Comparison of ENCODE assay signal across 1 cellular context in the genomic region with DNA sequence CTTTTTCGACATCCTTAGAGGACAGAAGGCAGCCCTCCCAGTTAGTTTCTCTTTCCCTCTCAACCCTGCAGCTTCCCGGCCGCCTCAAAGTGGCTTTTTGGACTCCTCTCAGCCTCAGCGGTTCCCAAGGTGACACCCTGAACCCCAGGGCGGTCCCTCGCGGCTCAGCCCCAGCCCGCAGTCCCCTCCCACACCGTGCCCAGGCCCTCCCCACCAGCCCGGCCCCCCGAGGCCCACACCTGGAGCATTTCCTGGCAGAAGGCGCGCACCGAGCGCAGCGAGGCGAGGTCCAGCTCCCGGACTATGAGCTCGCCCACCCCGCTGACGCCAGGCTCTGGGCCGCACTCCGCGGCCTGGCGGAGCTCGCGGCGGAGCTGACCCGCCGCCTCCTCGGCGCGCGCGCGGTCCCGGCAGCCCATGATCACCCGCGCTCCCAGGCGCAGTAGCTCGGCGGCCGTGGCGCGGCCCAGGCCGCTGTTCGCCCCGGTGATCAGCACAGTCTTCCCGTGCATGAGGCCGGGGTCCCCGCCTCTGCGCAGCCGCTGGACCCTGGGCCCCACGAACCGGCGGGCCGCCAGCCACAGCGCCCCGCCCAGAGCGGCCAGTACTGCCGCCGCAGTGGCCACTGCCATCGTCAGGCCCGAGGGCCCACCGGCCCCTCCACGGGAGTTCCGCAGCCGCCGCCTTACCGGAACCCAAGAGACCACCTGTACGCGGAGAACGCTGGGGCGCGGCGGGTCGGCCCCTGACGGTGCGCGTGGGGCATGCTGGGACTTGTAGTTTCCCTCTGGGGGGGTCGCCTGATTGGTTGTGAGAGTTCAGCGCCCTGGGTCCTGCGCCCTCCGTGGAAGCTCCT.
A peak's percentile ranks its signal among the peaks of the same experiment; 100 is the strongest.
TF ChIP-seq lines count a peak whose summit lies in the region.

A gene with protein sequence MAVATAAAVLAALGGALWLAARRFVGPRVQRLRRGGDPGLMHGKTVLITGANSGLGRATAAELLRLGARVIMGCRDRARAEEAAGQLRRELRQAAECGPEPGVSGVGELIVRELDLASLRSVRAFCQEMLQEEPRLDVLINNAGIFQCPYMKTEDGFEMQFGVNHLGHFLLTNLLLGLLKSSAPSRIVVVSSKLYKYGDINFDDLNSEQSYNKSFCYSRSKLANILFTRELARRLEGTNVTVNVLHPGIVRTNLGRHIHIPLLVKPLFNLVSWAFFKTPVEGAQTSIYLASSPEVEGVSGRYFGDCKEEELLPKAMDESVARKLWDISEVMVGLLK (minus strand): TSS at position 713 of the 856 bp plus-strand sequence. CDS start 81 bp downstream, at position 632.

TF ChIP-seq in H1, 55 proteins besides CTCF, POLR2A, EP300 and RAD21 (continued from another document):
- TF ChIP-seq SIN3A (conservative IDR thresholded peaks at IDR 0.05 in 1 of 2, IDR thresholded peaks at IDR 0.05 in 1 of 2; ENCODE audit: low read depth in 1 of 2, low read length in 2 of 2) = peak in 1 of 2 experiments; percentile 82; a peak in 3 of 4 replicates
- TF ChIP-seq GTF2F1 (IDR thresholded peaks at IDR 0.05; ENCODE audit: borderline replicate concordance, low read depth, low read length) = no peak
- peak; percentile 93 for TF ChIP-seq KDM4A (IDR thresholded peaks at IDR 0.05; ENCODE audit: low read depth, low read length, severe bottlenecking)
- no peak; the same call in 1 of the 2 replicates for TF ChIP-seq POLR2AphosphoS5 (IDR thresholded peaks at IDR 0.05; ENCODE audit: low read depth, low read length)
- no peak for TF ChIP-seq ZNF274 (IDR thresholded peaks at IDR 0.05; ENCODE audit: borderline replicate concordance, extremely low read depth, low read length)
- TF ChIP-seq TAF7 (optimal IDR thresholded peaks at IDR 0.05; ENCODE audit: borderline replicate concordance, low read depth, low read length) = peak; percentile 24
- TF ChIP-seq SP1 (IDR thresholded peaks at IDR 0.05; ENCODE audit: low read depth, low read length) = peak; percentile 75; the same call in 1 of the 2 replicates
- TF ChIP-seq GABPA (IDR thresholded peaks at IDR 0.05; ENCODE audit: borderline replicate concordance, insufficient read depth, low read length) = no peak
- TF ChIP-seq, protein P1, sequence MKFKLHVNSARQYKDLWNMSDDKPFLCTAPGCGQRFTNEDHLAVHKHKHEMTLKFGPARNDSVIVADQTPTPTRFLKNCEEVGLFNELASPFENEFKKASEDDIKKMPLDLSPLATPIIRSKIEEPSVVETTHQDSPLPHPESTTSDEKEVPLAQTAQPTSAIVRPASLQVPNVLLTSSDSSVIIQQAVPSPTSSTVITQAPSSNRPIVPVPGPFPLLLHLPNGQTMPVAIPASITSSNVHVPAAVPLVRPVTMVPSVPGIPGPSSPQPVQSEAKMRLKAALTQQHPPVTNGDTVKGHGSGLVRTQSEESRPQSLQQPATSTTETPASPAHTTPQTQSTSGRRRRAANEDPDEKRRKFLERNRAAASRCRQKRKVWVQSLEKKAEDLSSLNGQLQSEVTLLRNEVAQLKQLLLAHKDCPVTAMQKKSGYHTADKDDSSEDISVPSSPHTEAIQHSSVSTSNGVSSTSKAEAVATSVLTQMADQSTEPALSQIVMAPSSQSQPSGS (IDR thresholded peaks at IDR 0.05; ENCODE audit: low read length) = no peak
- no peak for TF ChIP-seq SP4 (IDR thresholded peaks at IDR 0.05; ENCODE audit: low read length)
- no peak for TF ChIP-seq CBX5 (IDR thresholded peaks at IDR 0.05; ENCODE audit: low read depth, low read length)
- no peak for TF ChIP-seq RXRA (IDR thresholded peaks at IDR 0.05; ENCODE audit: insufficient read depth, low read depth, low read length)
- TF ChIP-seq KDM5A (IDR thresholded peaks at IDR 0.05; ENCODE audit: low read length) = no peak
- peak; percentile 72; the same call in 1 of the 2 replicates for TF ChIP-seq JUND (IDR thresholded peaks at IDR 0.05; ENCODE audit: low read length)
- TF ChIP-seq, protein P2, sequence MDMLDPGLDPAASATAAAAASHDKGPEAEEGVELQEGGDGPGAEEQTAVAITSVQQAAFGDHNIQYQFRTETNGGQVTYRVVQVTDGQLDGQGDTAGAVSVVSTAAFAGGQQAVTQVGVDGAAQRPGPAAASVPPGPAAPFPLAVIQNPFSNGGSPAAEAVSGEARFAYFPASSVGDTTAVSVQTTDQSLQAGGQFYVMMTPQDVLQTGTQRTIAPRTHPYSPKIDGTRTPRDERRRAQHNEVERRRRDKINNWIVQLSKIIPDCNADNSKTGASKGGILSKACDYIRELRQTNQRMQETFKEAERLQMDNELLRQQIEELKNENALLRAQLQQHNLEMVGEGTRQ (IDR thresholded peaks at IDR 0.05; ENCODE audit: low read length) = peak; percentile 44; the same call in 1 of the 2 replicates
- 0 out of 4 replicates have a peak, but pooled peaks of 1 of the 2 experiments have one; percentile 52 for TF ChIP-seq HDAC2 (IDR thresholded peaks at IDR 0.05; ENCODE audit: borderline replicate concordance in 1 of 2, low read depth in 2 of 2, low read length in 2 of 2)
- TF ChIP-seq PHF8 (conservative IDR thresholded peaks at IDR 0.05; ENCODE audit: low read depth, low read length) = peak; percentile 95
- TF ChIP-seq SUZ12 (IDR thresholded peaks at IDR 0.05; ENCODE audit: low read length) = no peak
- TF ChIP-seq KDM1A (IDR thresholded peaks at IDR 0.05; ENCODE audit: borderline replicate concordance, low read length) = no peak
- TF ChIP-seq TCF12 (IDR thresholded peaks at IDR 0.05; ENCODE audit: low read depth, low read length) = 0 out of 2 replicates have a peak, but pooled peaks have one; percentile 8
- TF ChIP-seq CREB1 (IDR thresholded peaks at IDR 0.05) = peak; percentile 90
- peak; percentile 68 for TF ChIP-seq ASH2L (IDR thresholded peaks at IDR 0.05; ENCODE audit: low read length)
- TF ChIP-seq NRF1 (IDR thresholded peaks at IDR 0.05; ENCODE audit: low read depth, low read length) = no peak
- no peak for TF ChIP-seq BCL11A (IDR thresholded peaks at IDR 0.05; ENCODE audit: low read depth in 2 of 2, low read length in 2 of 2)
- peak; percentile 82 for TF ChIP-seq SIX5 (IDR thresholded peaks at IDR 0.05; ENCODE audit: low read depth, low read length)
